Comparison of ENCODE assay signal across 2 cellular contexts in the genomic region with DNA sequence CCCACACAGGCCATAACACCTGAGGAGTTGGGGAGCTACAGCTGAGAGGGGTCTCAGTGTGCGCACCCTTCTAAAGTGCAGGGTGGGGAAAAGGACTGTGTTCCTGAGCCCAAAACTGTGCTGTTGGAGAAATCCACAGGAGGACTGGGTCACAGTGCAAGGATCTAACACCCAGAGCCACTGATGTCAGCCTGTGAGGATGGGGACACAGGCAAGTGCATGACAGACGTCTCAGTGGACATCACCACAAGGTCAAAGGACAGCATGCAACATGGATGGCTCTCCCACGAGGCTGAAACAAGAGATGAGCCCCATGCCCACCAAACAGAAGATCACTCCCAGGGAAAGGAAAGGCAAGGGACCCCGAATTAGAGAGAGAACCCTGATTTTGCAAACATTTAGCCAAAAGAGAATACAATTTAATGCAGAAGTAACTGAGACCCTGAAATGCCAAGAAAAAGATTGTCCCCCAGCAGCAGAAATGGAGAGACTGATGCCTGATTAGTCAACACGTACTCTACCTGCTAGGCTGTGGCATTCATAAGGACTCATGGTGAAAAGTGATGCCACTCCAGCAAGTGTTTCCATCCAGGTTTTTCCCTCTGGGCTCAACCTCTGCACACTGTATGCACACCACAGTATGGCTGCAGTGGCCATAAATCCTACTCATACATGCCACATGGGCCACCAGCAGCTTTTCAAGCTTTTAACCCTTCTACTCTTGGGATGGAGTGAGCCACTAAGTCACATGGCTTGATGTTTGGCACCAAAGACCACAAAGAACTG.
TF ChIP-seq lines count a peak whose summit lies in the region.

No MANE protein-coding gene starts in this region.

TF ChIP-seq in HEK293, 187 proteins besides CTCF, POLR2A, EP300 and RAD21 (continued from another document):
- TF ChIP-seq ZBTB1 (tag by site-specific recombination; IDR thresholded peaks at IDR 0.05): no peak

TF ChIP-seq in SK-N-SH, 30 proteins besides CTCF, POLR2A, EP300 and RAD21 (continued from another document):
- TF ChIP-seq, protein P1, sequence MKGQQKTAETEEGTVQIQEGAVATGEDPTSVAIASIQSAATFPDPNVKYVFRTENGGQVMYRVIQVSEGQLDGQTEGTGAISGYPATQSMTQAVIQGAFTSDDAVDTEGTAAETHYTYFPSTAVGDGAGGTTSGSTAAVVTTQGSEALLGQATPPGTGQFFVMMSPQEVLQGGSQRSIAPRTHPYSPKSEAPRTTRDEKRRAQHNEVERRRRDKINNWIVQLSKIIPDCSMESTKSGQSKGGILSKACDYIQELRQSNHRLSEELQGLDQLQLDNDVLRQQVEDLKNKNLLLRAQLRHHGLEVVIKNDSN (IDR thresholded peaks at IDR 0.05; ENCODE audit: borderline replicate concordance, low read depth): no peak
- no peak for TF ChIP-seq ELF1 (IDR thresholded peaks at IDR 0.05)
- TF ChIP-seq RFX5 (IDR thresholded peaks at IDR 0.05; ENCODE audit: low read length): no peak
- TF ChIP-seq, protein P2, sequence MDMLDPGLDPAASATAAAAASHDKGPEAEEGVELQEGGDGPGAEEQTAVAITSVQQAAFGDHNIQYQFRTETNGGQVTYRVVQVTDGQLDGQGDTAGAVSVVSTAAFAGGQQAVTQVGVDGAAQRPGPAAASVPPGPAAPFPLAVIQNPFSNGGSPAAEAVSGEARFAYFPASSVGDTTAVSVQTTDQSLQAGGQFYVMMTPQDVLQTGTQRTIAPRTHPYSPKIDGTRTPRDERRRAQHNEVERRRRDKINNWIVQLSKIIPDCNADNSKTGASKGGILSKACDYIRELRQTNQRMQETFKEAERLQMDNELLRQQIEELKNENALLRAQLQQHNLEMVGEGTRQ (IDR thresholded peaks at IDR 0.05; ENCODE audit: borderline replicate concordance, low read depth, low read length): no peak
- no peak for TF ChIP-seq MXI1 (IDR thresholded peaks at IDR 0.05; ENCODE audit: low read depth, low read length)
- TF ChIP-seq TEAD4 (IDR thresholded peaks at IDR 0.05; ENCODE audit: borderline replicate concordance, insufficient read depth): no peak
- TF ChIP-seq, protein P3, sequence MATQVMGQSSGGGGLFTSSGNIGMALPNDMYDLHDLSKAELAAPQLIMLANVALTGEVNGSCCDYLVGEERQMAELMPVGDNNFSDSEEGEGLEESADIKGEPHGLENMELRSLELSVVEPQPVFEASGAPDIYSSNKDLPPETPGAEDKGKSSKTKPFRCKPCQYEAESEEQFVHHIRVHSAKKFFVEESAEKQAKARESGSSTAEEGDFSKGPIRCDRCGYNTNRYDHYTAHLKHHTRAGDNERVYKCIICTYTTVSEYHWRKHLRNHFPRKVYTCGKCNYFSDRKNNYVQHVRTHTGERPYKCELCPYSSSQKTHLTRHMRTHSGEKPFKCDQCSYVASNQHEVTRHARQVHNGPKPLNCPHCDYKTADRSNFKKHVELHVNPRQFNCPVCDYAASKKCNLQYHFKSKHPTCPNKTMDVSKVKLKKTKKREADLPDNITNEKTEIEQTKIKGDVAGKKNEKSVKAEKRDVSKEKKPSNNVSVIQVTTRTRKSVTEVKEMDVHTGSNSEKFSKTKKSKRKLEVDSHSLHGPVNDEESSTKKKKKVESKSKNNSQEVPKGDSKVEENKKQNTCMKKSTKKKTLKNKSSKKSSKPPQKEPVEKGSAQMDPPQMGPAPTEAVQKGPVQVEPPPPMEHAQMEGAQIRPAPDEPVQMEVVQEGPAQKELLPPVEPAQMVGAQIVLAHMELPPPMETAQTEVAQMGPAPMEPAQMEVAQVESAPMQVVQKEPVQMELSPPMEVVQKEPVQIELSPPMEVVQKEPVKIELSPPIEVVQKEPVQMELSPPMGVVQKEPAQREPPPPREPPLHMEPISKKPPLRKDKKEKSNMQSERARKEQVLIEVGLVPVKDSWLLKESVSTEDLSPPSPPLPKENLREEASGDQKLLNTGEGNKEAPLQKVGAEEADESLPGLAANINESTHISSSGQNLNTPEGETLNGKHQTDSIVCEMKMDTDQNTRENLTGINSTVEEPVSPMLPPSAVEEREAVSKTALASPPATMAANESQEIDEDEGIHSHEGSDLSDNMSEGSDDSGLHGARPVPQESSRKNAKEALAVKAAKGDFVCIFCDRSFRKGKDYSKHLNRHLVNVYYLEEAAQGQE (IDR thresholded peaks at IDR 0.05; ENCODE audit: low read depth, low read length): no peak
TF ChIP-seq in SK-N-SH: peak in this region for 0.
